25 cellular contexts compared by ENCODE assay signal in the genomic region with DNA sequence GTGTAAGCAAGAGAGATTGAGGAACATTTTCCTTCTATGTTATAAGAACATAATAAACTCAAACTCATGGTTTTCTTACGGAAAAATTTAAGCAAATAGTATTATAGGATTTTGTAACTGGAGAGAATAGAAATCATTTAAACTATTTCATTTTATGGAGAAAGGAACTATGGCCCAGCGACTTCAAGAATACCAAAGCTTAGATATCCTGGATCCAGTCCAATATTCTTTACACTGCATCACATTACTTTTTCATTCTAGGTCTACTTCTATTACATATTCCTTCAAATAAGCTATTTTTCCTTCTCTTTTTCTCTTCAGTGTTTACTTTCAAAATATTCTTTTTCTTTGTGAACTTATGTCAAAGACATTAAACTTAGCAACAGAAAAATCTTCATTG. TPM values are rescaled to one million over a fixed set of nuclear protein-coding genes. Genes with fewer than 3 reads are reported as not detected.
DNase-seq lines count a peak whose midpoint lies in the region; ATAC-seq and TF ChIP-seq lines count a peak whose summit lies in the region.
"Had no signal": no experiment of that assay in that cellular context is flagged by ENCODE, and none has a peak within 500 bp of the region (broad histone marks: within the 10 kb centered on the region; RNA-seq: fewer than 3 reads in every experiment).

No MANE protein-coding gene starts in this region.

- peaks cover 82% of the 10 kb centered on the region for H4K20me1 ChIP-seq in PC-3 (ENCODE audit: low read length)

- H3K27ac ChIP-seq in PC-3 (ENCODE audit: low read length) (no peak overlapping the region), neutrophil (peak overlapping the region; percentile 5)
- H3K27ac ChIP-seq: KMS-11, PC-9, SJSA1, tibial artery had no signal

- BruUV-seq in PC-3 (replicated peaks; lab: Mats Ljungman, UMichigan) = no TSS peak

- H3K9ac ChIP-seq in PC-3 (ENCODE audit: low read length) = no peak overlapping the region
- H3K9ac ChIP-seq: KMS-11 had no signal

- H3K27me3 ChIP-seq in PC-3 (ENCODE audit: low read length) (no peaks in the 10 kb centered on the region), neutrophil (no peaks in the 10 kb centered on the region)
- H3K27me3 ChIP-seq: SJSA1, spleen, tibial artery had no signal

- peaks cover 100% of the 10 kb centered on the region for H3K79me2 ChIP-seq in PC-3 (ENCODE audit: low read length)

- H3K4me1 ChIP-seq in PC-3 (ENCODE audit: insufficient read depth, low read length) = no peaks in the 10 kb centered on the region
- peaks cover 16 to 19% of the 10 kb centered on the region in 2 experiments for H3K4me1 ChIP-seq in neutrophil (ENCODE audit: control insufficient read depth in 1 of 2, insufficient read depth in 1 of 2, low read depth in 1 of 2, low read length in 1 of 2)
- H3K4me1 ChIP-seq: SJSA1 had no signal

- no peaks in the 10 kb centered on the region for H3K36me3 ChIP-seq in PC-3 (ENCODE audit: low read depth, low read length)
- no peaks in the 10 kb centered on the region for H3K36me3 ChIP-seq in neutrophil
- H3K36me3 ChIP-seq: spleen, tibial artery had no signal

- H3K4me3 ChIP-seq in PC-3 (ENCODE audit: low read length) = no peak overlapping the region
- H3K4me3 ChIP-seq in choroid plexus epithelial cell (ENCODE audit: low read depth, low read length) = no peak overlapping the region
- no peak overlapping the region for H3K4me3 ChIP-seq in neutrophil (ENCODE audit: low read depth in 1 of 2, low read length in 1 of 2)
- H3K4me3 ChIP-seq: GM23338, PC-9, SJSA1, spleen, tibial artery had no signal

- intact Hi-C loops in PC-3 (cut with micrococcal nuclease) (no loop called here), cardiac septum (cut with DNase I) (no loop called here)

- POLR2A ChIA-PET in PC-3 (lab: Charles Lee; ENCODE audit: unreplicated experiment) = no interaction called here

- ATAC-seq in PC-3 = no peak
- no peak for ATAC-seq in activated CD4-positive, CD25-positive, alpha-beta regulatory T cell treated with anti-CD3 and anti-CD28 coated beads, Interleukin-2, amount 50 U/mL, for 24 hours
- ATAC-seq: stimulated activated naive CD8-positive, alpha-beta T cell treated with anti-CD3 and anti-CD28 coated beads, Interleukin-15, Interleukin-2, amounts not matched to agents 100 U/mL and 50 U/mL, for 24 hours; T-helper 17 cell had no signal

- H2AFZ ChIP-seq in PC-3 (ENCODE audit: low read length) = no peak overlapping the region
- H2AFZ ChIP-seq: GM23338, PC-9 had no signal

- DNase-seq in EH (ENCODE audit: low read depth) (peak; percentile 39), PC-3 (peak; percentile 13), choroid plexus epithelial cell (ENCODE audit: low read depth) (peak; percentile 56), NOMO-1 treated with dmso at 0.1 percent for 144 hours (lab: John Stamatoyannopoulos, UW; ENCODE audit: unreplicated experiment) (no peak), cardiac septum (ENCODE audit: low spot score) (no peak)
- DNase-seq: activated CD4-positive, alpha-beta T cell treated with anti-CD3 and anti-CD28 coated beads, Interleukin-2, amount 10 ng/mL, durations not matched to agents 24 days and 14 days; activated naive CD8-positive, alpha-beta T cell treated with anti-CD3 and anti-CD28 coated beads, Interleukin-2, amount 10 ng/mL, durations not matched to agents 7 days and 5 days; DND-41; foreskin fibroblast; hippocampal formation; NCI-H1694 treated with DMSO at 0.1 percent for 48 hours; NCI-H345; NCI-H82; occipital lobe; PC-9; spleen; stimulated activated CD4-positive, alpha-beta T cell treated with anti-CD3 and anti-CD28 coated beads, Interleukin-4, amount 100 ng/mL, for 1 hour; stimulated activated naive CD8-positive, alpha-beta T cell treated with anti-CD3 and anti-CD28 coated beads, Interleukin-15, Interleukin-2, amounts not matched to agents 100 U/mL and 50 U/mL, for 24 hours; T-helper 17 cell; tibial artery had no signal

- H3K9me3 ChIP-seq in PC-3 (ENCODE audit: low read length) = no peaks in the 10 kb centered on the region
- H3K9me3 ChIP-seq in neutrophil = no peaks in the 10 kb centered on the region
- H3K9me3 ChIP-seq: SJSA1, tibial artery had no signal

- no peak overlapping the region for H3K4me2 ChIP-seq in PC-3 (ENCODE audit: low read length)
- H3K4me2 ChIP-seq: GM23338, KMS-11, PC-9 had no signal

- peaks cover 3% of the 10 kb centered on the region for H3F3A ChIP-seq in PC-3 (ENCODE audit: low read length, unreplicated experiment)

- TF ChIP-seq CTCF in PC-3 (conservative IDR thresholded peaks at IDR 0.05; ENCODE audit: low read depth, low read length) (no peak), choroid plexus epithelial cell (conservative IDR thresholded peaks at IDR 0.05; ENCODE audit: low read depth, low read length) (no peak), neutrophil (IDR thresholded peaks at IDR 0.05) (no peak)

- no peaks in the 10 kb centered on the region for H3K9me2 ChIP-seq in PC-3 (replicated peaks; ENCODE audit: low read length)

- CTCF ChIA-PET in PC-3 (lab: Charles Lee) = no interaction called here

RNA-seq across cellular contexts. Expression of gene KPNA4, which starts 20.5 kb away (rescaled TPM):
- total RNA-seq in PC-3 (2014; rRNA removed) (31.5 and 33.7 TPM in 2 replicates), cardiac septum (144 TPM)

Comparison
In these comparisons a context has a peak if more than half of its experiments do, and no peak if none do; other contexts are left out.
1. DNase-seq: peak in EH (single experiment), PC-3 (single experiment) and choroid plexus epithelial cell (single experiment); none in NOMO-1 treated with dmso at 0.1 percent for 144 hours (single experiment) and cardiac septum (single experiment).